Comparison of ENCODE assay signal across 13 cellular contexts in the genomic region with DNA sequence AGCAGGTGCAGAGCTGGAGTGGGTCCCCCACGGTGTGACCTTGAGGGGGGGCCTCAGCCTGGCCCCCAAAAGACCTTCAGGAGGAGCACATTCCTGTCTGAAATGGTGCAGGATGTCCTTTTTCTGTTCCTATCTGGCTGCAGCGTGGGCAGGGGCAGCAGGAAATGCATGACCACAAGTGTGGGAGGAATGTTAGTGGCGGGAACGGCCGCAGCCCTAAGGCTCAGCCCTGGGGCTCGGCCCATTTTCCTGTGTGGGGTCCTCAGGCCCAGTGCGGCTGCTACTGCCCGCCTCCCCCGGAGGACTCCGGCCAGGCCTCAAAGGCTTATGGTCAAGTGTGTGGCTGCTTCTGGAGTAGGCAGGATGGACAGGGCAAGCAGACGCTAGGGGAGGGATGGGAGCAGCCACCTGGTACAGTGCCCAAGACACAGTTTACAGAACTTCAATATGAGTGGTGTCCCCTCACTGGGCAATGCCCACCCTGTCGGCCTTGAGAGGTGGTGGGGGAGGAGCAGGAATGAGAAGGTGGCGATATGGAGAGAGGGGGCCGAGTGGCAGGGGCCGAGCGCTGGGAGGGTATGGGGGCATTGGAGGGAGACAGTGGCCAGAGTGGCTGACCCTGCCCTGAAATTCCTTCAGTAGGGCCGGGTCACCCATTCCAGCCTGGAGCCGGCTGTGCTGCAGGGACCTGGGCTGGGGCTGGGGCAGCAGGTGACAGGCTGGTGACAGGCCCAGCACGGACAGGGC.
DNase-seq lines count a peak whose midpoint lies in the region; ATAC-seq and TF ChIP-seq lines count a peak whose summit lies in the region.
"Had no signal": no experiment of that assay in that cellular context is flagged by ENCODE, and none has a peak within 500 bp of the region (broad histone marks: within the 10 kb centered on the region; RNA-seq: fewer than 3 reads in every experiment).

No MANE protein-coding gene starts in this region.

- H3K9me3 ChIP-seq in HEK293 (ENCODE audit: control insufficient read depth, insufficient read depth, low read depth, low read length): no peaks in the 10 kb centered on the region
- H3K9me3 ChIP-seq in skeletal muscle tissue (ENCODE audit: control insufficient read depth in 3 of 3, low read length in 3 of 3): no peaks in the 10 kb centered on the region

- H3K27me3 Mint-ChIP-seq in activated naive CD8-positive, alpha-beta T cell treated with anti-CD3 and anti-CD28 coated beads, Interleukin-2, amount 50 U/mL, for 24 hours: no peaks in the 10 kb centered on the region
- H3K27me3 Mint-ChIP-seq: stimulated activated naive B cell treated with anti-CD40 and anti-IgM and Interleukin-4, amounts not matched to agents 10 μg/mL and 1 μg/mL and 100 μg/mL, for 72 hours had no signal

- H3K27ac ChIP-seq in HEK293 (ENCODE audit: extremely low read depth, low read depth, low read length): no peak overlapping the region
- no peak overlapping the region for H3K27ac ChIP-seq in skeletal muscle tissue (ENCODE audit: low read depth, low read length)
- H3K27ac ChIP-seq: VCaP had no signal

- DNase-seq in SW480 (ENCODE audit: low spot score): peak; percentile 59
- peak; percentile 62 for DNase-seq in glomerular visceral epithelial cell (ENCODE audit: extremely low spot score)
- no peak for DNase-seq in DMS153 treated with DMSO at 0.1 percent for 48 hours (lab: John Stamatoyannopoulos, UW; ENCODE audit: unreplicated experiment)
- DNase-seq in activated naive CD8-positive, alpha-beta T cell treated with anti-CD3 and anti-CD28 coated beads, Interleukin-2, amount 50 U/mL, for 24 hours: no peak
- DNase-seq: caudate nucleus; DMS 273 treated with DMSO at 0.1 percent for 48 hours; HFFc6; PC-3; stimulated activated naive B cell treated with anti-CD40 and anti-IgM and Interleukin-4, amounts not matched to agents 10 μg/mL and 1 μg/mL and 100 μg/mL, for 72 hours had no signal

- no peak for TF ChIP-seq CTCF in HEK293 (tag by site-specific recombination; IDR thresholded peaks at IDR 0.05)

- CTCF ChIA-PET in HEK293 (lab: Yijun Ruan, JAX): interaction anchor here (0.7 kb wide), 1 partner anchor 113 kb away, joined by 3 read pairs; no protein-coding TSS in a partner anchor

- no peak overlapping the region for H3K4me3 Mint-ChIP-seq in activated naive CD8-positive, alpha-beta T cell treated with anti-CD3 and anti-CD28 coated beads, Interleukin-2, amount 50 U/mL, for 24 hours
- H3K4me3 Mint-ChIP-seq: HFFc6; stimulated activated naive B cell treated with anti-CD40 and anti-IgM and Interleukin-4, amounts not matched to agents 10 μg/mL and 1 μg/mL and 100 μg/mL, for 72 hours had no signal

- H3K4me3 ChIP-seq in HEK293 (ENCODE audit: low read depth, low read length) (no peak overlapping the region), skeletal muscle tissue (ENCODE audit: low read length in 3 of 3) (no peak overlapping the region)

- POLR2A ChIA-PET in HEK293 (lab: Yijun Ruan, JAX): no interaction called here

- H3K36me3 Mint-ChIP-seq in activated naive CD8-positive, alpha-beta T cell treated with anti-CD3 and anti-CD28 coated beads, Interleukin-2, amount 50 U/mL, for 24 hours (ENCODE audit: low read depth): no peaks in the 10 kb centered on the region
- H3K36me3 Mint-ChIP-seq: stimulated activated naive B cell treated with anti-CD40 and anti-IgM and Interleukin-4, amounts not matched to agents 10 μg/mL and 1 μg/mL and 100 μg/mL, for 72 hours had no signal

- peaks cover 2% of the 10 kb centered on the region for H3K4me1 Mint-ChIP-seq in activated naive CD8-positive, alpha-beta T cell treated with anti-CD3 and anti-CD28 coated beads, Interleukin-2, amount 50 U/mL, for 24 hours

- peak overlapping the region in 2 of 3 donors; percentile 33 to 45 for H3K9ac ChIP-seq in skeletal muscle tissue (ENCODE audit: low read depth in 1 of 3, low read length in 3 of 3)

- H3K4me1 ChIP-seq in HEK293 (ENCODE audit: control insufficient read depth, insufficient read depth, low read length) (no peaks in the 10 kb centered on the region), skeletal muscle tissue (ENCODE audit: control insufficient read depth in 3 of 3, insufficient read depth in 3 of 3, low read length in 3 of 3) (peaks cover 11 to 24% (median 13%) of the 10 kb centered on the region in 3 donors)

- no peaks in the 10 kb centered on the region for H3K36me3 ChIP-seq in HEK293 (ENCODE audit: control insufficient read depth in 2 of 2, insufficient read depth in 1 of 2, low read length in 2 of 2)
- H3K36me3 ChIP-seq in skeletal muscle tissue (ENCODE audit: control insufficient read depth in 3 of 3, insufficient read depth in 3 of 3, low read length in 3 of 3): peaks cover 3 to 8% (median 3%) of the 10 kb centered on the region in 3 donors

- H3K9me3 Mint-ChIP-seq in activated naive CD8-positive, alpha-beta T cell treated with anti-CD3 and anti-CD28 coated beads, Interleukin-2, amount 50 U/mL, for 24 hours: no peaks in the 10 kb centered on the region
- H3K9me3 Mint-ChIP-seq: HFFc6; stimulated activated naive B cell treated with anti-CD40 and anti-IgM and Interleukin-4, amounts not matched to agents 10 μg/mL and 1 μg/mL and 100 μg/mL, for 72 hours had no signal

- no peak overlapping the region for H3K27ac Mint-ChIP-seq in activated naive CD8-positive, alpha-beta T cell treated with anti-CD3 and anti-CD28 coated beads, Interleukin-2, amount 50 U/mL, for 24 hours
- H3K27ac Mint-ChIP-seq: HFFc6; stimulated activated naive B cell treated with anti-CD40 and anti-IgM and Interleukin-4, amounts not matched to agents 10 μg/mL and 1 μg/mL and 100 μg/mL, for 72 hours had no signal

- no peaks in the 10 kb centered on the region for H3K27me3 ChIP-seq in skeletal muscle tissue (ENCODE audit: control insufficient read depth in 3 of 3, insufficient read depth in 3 of 3, low read length in 3 of 3)

- ATAC-seq in activated naive CD8-positive, alpha-beta T cell treated with anti-CD3 and anti-CD28 coated beads, Interleukin-2, amount 50 U/mL, for 24 hours: no peak
- ATAC-seq in HG03457 (IDR thresholded peaks at IDR 0.05; ENCODE audit: unreplicated experiment): no peak
- ATAC-seq: PC-3; stimulated activated naive B cell treated with anti-CD40 and anti-IgM and Interleukin-4, amounts not matched to agents 10 μg/mL and 1 μg/mL and 100 μg/mL, for 72 hours had no signal

TF ChIP-seq in HEK293, 187 proteins besides CTCF, POLR2A, EP300 and RAD21 (continues in another document):
- no peak for TF ChIP-seq SP3 (tag by site-specific recombination; IDR thresholded peaks at IDR 0.05)
- TF ChIP-seq, protein P1, sequence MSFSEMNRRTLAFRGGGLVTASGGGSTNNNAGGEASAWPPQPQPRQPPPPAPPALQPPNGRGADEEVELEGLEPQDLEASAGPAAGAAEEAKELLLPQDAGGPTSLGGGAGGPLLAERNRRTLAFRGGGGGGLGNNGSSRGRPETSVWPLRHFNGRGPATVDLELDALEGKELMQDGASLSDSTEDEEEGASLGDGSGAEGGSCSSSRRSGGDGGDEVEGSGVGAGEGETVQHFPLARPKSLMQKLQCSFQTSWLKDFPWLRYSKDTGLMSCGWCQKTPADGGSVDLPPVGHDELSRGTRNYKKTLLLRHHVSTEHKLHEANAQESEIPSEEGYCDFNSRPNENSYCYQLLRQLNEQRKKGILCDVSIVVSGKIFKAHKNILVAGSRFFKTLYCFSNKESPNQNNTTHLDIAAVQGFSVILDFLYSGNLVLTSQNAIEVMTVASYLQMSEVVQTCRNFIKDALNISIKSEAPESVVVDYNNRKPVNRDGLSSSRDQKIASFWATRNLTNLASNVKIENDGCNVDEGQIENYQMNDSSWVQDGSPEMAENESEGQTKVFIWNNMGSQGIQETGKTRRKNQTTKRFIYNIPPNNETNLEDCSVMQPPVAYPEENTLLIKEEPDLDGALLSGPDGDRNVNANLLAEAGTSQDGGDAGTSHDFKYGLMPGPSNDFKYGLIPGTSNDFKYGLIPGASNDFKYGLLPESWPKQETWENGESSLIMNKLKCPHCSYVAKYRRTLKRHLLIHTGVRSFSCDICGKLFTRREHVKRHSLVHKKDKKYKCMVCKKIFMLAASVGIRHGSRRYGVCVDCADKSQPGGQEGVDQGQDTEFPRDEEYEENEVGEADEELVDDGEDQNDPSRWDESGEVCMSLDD (tag by site-specific recombination; IDR thresholded peaks at IDR 0.05): no peak
- peak; percentile 42; the same call in 1 of the 2 replicates for TF ChIP-seq EGR2 (tag by site-specific recombination; IDR thresholded peaks at IDR 0.05; ENCODE audit: low read depth)
- no peak for TF ChIP-seq MZF1 (tag by site-specific recombination; IDR thresholded peaks at IDR 0.05; ENCODE audit: borderline replicate concordance)
- no peak for TF ChIP-seq ZNF169 (tag by site-specific recombination; IDR thresholded peaks at IDR 0.05)
- TF ChIP-seq ZBTB26 (tag by site-specific recombination; optimal IDR thresholded peaks at IDR 0.05): no peak
- TF ChIP-seq, protein P2, sequence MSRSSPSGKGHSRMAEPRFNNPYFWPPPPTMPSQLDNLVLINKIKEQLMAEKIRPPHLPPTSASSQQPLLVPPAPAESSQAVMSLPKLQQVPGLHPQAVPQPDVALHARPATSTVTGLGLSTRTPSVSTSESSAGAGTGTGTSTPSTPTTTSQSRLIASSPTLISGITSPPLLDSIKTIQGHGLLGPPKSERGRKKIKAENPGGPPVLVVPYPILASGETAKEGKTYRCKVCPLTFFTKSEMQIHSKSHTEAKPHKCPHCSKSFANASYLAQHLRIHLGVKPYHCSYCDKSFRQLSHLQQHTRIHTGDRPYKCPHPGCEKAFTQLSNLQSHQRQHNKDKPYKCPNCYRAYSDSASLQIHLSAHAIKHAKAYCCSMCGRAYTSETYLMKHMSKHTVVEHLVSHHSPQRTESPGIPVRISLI (tag by site-specific recombination; IDR thresholded peaks at IDR 0.05): no peak
- TF ChIP-seq ZNF404 (tag by site-specific recombination; IDR thresholded peaks at IDR 0.05): no peak
- peak; percentile 52 for TF ChIP-seq ZFHX2 (tag by site-specific recombination; conservative IDR thresholded peaks at IDR 0.05)
- no peak for TF ChIP-seq ZNF221 (tag by site-specific recombination; IDR thresholded peaks at IDR 0.05; ENCODE audit: borderline replicate concordance)
- TF ChIP-seq HOXD13 (CRISPR knock-in tag; IDR thresholded peaks at IDR 0.05; ENCODE audit: borderline replicate concordance): no peak
- TF ChIP-seq TRIM28 (IDR thresholded peaks at IDR 0.05; ENCODE audit: borderline replicate concordance, low read length): no peak
- peak; percentile 52 for TF ChIP-seq ZNF341 (tag by site-specific recombination; IDR thresholded peaks at IDR 0.05; ENCODE audit: low read depth)

Comparison
In these comparisons a context has a peak if more than half of its experiments do, and no peak if none do; other contexts are left out.
1. DNase-seq: peak in SW480 (single experiment) and glomerular visceral epithelial cell (single experiment); none in DMS153 treated with DMSO at 0.1 percent for 48 hours (single experiment) and activated naive CD8-positive, alpha-beta T cell treated with anti-CD3 and anti-CD28 coated beads, Interleukin-2, amount 50 U/mL, for 24 hours (single experiment).